Comparison of ENCODE assay signal across 8 cellular contexts in genomic region chr20:22686097-22686496, GRCh38.
DNase-seq lines count a peak whose midpoint lies in the region; ATAC-seq lines count a peak whose summit lies in the region.

No MANE protein-coding gene starts in this region.

- peak; percentile 63 for DNase-seq in DMS53 treated with DMSO at 0.1 percent for 48 hours (lab: John Stamatoyannopoulos, UW; ENCODE audit: unreplicated experiment)
- DNase-seq in KBM-7, result peak; percentile 55
- peak; percentile 9 to 55 for DNase-seq in SW 1271 (lab: John Stamatoyannopoulos, UW)
- peak; percentile 70 for DNase-seq in left cardiac atrium
- DNase-seq in substantia nigra (lab: John Stamatoyannopoulos, UW), result peak in 30 of 49 donors; percentile 5 to 77 (median 30)
- DNase-seq in middle frontal gyrus (ENCODE audit: extremely low spot score, low spot score), result no peak

- no peak overlapping the region for H3K27ac ChIP-seq in substantia nigra (ENCODE audit: low read depth, low read length, poor library complexity, severe bottlenecking)

- in situ Hi-C loops in KBM-7 (cut with MboI; ENCODE audit: low pct_unique_long_range_greater_than_20kb, low sequenced_read_pairs), result loop anchor here (25.0 kb wide), 2 partner anchors 349 to 651 kb away; no protein-coding TSS in a partner anchor

- intact Hi-C loops in left cardiac atrium (cut with DNase I), result no loop called here

- ATAC-seq in left cardiac atrium (peak; percentile 67 to 81), GM21737 (IDR thresholded peaks at IDR 0.05; ENCODE audit: unreplicated experiment) (no peak), HG03457 (IDR thresholded peaks at IDR 0.05; ENCODE audit: unreplicated experiment) (no peak)

Comparison
In these comparisons a context has a peak if more than half of its experiments do, and no peak if none do; other contexts are left out.
1. ATAC-seq: peak in left cardiac atrium (2 of 2); none in GM21737 (single experiment) and HG03457 (single experiment).